Comparison of ENCODE assay signal across 32 cellular contexts in the genomic region with DNA sequence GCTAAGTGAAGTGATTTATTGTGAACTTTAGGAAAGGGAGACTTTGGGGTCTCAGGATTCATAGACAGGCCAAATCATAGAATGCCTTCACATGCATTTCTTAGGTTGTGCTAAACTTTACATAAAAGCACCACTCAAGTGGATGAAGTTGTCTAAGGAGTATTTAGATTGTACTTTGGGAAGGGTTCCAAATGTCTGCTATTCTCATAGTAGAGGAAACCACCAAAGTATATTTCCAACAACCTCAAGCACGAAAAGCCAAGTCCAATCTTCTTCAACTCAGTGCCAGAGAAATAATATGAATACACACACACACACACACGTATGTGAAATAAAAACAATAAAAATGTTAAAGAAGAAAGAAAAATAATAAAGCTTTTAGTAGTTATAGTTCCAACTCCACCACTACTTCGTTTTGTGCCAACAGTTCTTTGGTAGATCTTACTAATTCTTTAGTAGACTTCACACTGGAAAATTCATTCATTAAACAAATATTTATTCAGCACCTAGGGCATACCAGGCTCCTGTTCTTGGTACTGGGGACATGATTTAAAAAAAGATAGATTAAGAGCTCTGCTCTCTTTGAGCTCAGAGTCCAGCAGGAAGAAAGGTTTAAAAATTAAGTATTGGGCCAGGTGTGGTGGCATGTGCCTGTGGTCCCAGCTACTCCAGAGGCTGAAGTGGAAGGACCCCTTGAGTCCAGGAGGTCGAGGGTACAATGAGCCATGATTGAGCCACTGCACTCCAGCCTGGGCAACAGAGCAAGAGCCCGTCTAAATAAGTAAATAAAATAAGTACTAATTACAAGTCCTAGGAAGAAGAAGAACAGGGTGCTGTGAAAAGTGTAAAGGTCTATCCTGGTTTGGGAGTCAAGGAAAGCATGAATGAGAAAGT. TPM values are rescaled to one million over a fixed set of nuclear protein-coding genes. Genes with fewer than 3 reads are reported as not detected.
DNase-seq lines count a peak whose midpoint lies in the region; FAIRE-seq and TF ChIP-seq lines count a peak whose summit lies in the region.
"Had no signal": no experiment of that assay in that cellular context is flagged by ENCODE, and none has a peak within 500 bp of the region (broad histone marks: within the 10 kb centered on the region; RNA-seq: fewer than 3 reads in every experiment).

No MANE protein-coding gene starts in this region.

- H2BK5ac ChIP-seq in mesenchymal stem cell (ENCODE audit: low read depth, low read length, poor library complexity, severe bottlenecking): no peak overlapping the region

- H3K27ac Mint-ChIP-seq in astrocyte (ENCODE audit: unreplicated experiment): no peak overlapping the region
- no peak overlapping the region for H3K27ac Mint-ChIP-seq in progenitor cell of endocrine pancreas
- H3K27ac Mint-ChIP-seq: activated B cell treated with CpG ODN at 0.5 μM for 24 hours; activated naive CD8-positive, alpha-beta T cell treated with anti-CD3 and anti-CD28 coated beads for 36 hours; activated T-cell treated with anti-CD3 and anti-CD28 coated beads, Interleukin-2, amount 50 U/mL, for 24 hours; T-helper 1 cell treated with Interleukin-12 subunit alpha and Interleukin-12 subunit beta and Interleukin-4 antibody, amounts not matched to agents 30 μg/mL and 1 μg/mL, for 36 hours had no signal

- peaks cover 6% of the 10 kb centered on the region for H3K9me3 Mint-ChIP-seq in astrocyte (ENCODE audit: unreplicated experiment)
- peaks cover 24% of the 10 kb centered on the region for H3K9me3 Mint-ChIP-seq in progenitor cell of endocrine pancreas (ENCODE audit: low read depth)
- H3K9me3 Mint-ChIP-seq: activated B cell treated with CpG ODN at 0.5 μM for 24 hours; activated naive CD8-positive, alpha-beta T cell treated with anti-CD3 and anti-CD28 coated beads for 36 hours; activated T-cell treated with anti-CD3 and anti-CD28 coated beads, Interleukin-2, amount 50 U/mL, for 24 hours; central memory CD8-positive, alpha-beta T cell; T-helper 1 cell treated with Interleukin-12 subunit alpha and Interleukin-12 subunit beta and Interleukin-4 antibody, amounts not matched to agents 30 μg/mL and 1 μg/mL, for 36 hours had no signal

- H4K91ac ChIP-seq in mesenchymal stem cell (ENCODE audit: low read length): no peak overlapping the region

- WGBS in mesenchymal stem cell: 83% methylated on average over 2 of the region's 5 CpGs
- 46 to 72% methylated on average over 5 of the region's 5 CpGs for WGBS in sigmoid colon, 2 donors

- TF ChIP-seq EP300 in sigmoid colon (IDR thresholded peaks at IDR 0.05): no peak

- H3K4me3 ChIP-seq in astrocyte (ENCODE audit: insufficient read depth, low read depth, low read length): no peak overlapping the region
- no peak overlapping the region for H3K4me3 ChIP-seq in fibroblast of the aortic adventitia (ENCODE audit: low read depth, low read length)
- no peak overlapping the region for H3K4me3 ChIP-seq in mesenchymal stem cell (ENCODE audit: insufficient read depth in 1 of 2, low read depth in 1 of 2, low read length in 2 of 2)
- no peak overlapping the region for H3K4me3 ChIP-seq in sigmoid colon
- H3K4me3 ChIP-seq: gastroesophageal sphincter, K562, PC-9, psoas muscle, transverse colon had no signal

- no peaks in the 10 kb centered on the region for H3K27me3 Mint-ChIP-seq in astrocyte (ENCODE audit: low read depth, unreplicated experiment)
- no peaks in the 10 kb centered on the region for H3K27me3 Mint-ChIP-seq in progenitor cell of endocrine pancreas

- H2AFZ ChIP-seq in astrocyte (ENCODE audit: low read depth, low read length) (no peak overlapping the region), mesenchymal stem cell (ENCODE audit: low read depth, low read length) (no peak overlapping the region)
- H2AFZ ChIP-seq: PC-9 had no signal

- H3K27ac ChIP-seq in astrocyte (ENCODE audit: low read depth, low read length) (no peak overlapping the region), mesenchymal stem cell (ENCODE audit: low read length, poor library complexity, severe bottlenecking) (no peak overlapping the region), sigmoid colon (no peak overlapping the region)
- H3K27ac ChIP-seq: gastroesophageal sphincter, neutrophil, PC-9, psoas muscle, transverse colon had no signal

- no peak overlapping the region for H3K4ac ChIP-seq in mesenchymal stem cell (ENCODE audit: low read depth in 1 of 2, low read length in 2 of 2)

- DNase-seq in astrocyte (ENCODE audit: low read depth): peak; percentile 83
- peak; percentile 53 for DNase-seq in fibroblast of the aortic adventitia (ENCODE audit: low read depth)
- peak; percentile 17 for DNase-seq in mesenchymal stem cell
- DNase-seq in progenitor cell of endocrine pancreas (ENCODE audit: low spot score, unreplicated experiment): no peak
- no peak for DNase-seq in NCI-H187 treated with DMSO at 0.1 percent for 48 hours (lab: John Stamatoyannopoulos, UW)
- no peak for DNase-seq in RKO (ENCODE audit: low spot score)
- no peak for DNase-seq in sigmoid colon
- DNase-seq: activated B cell treated with CpG ODN at 0.5 μM for 24 hours; activated CD4-positive, alpha-beta T cell treated with anti-CD3 and anti-CD28 coated beads, Interleukin-2, amount 50 U/mL, for 1 hour; activated gamma-delta T cell; activated naive CD8-positive, alpha-beta T cell treated with anti-CD3 and anti-CD28 coated beads for 36 hours; activated T-cell treated with anti-CD3 and anti-CD28 coated beads, Interleukin-2, amount 50 U/mL, for 24 hours; aorta; C1 segment of cervical spinal cord; dermis blood vessel endothelial cell; hypothalamus; left colon; NCI-H1105; NCI-H2029; NCI-H345; NCI-H69; PC-9; psoas muscle; SK-N-SH; stimulated activated CD4-positive, alpha-beta T cell treated with anti-CD3 and anti-CD28 coated beads, Interleukin-4, amount 100 ng/mL, for 24 hours; transverse colon had no signal

- no peak overlapping the region for H3K18ac ChIP-seq in mesenchymal stem cell (ENCODE audit: low read depth in 1 of 2, low read length in 2 of 2)

- no peaks in the 10 kb centered on the region for H3K36me3 Mint-ChIP-seq in astrocyte (ENCODE audit: low read depth, unreplicated experiment)
- peaks cover 1% of the 10 kb centered on the region for H3K36me3 Mint-ChIP-seq in progenitor cell of endocrine pancreas (ENCODE audit: insufficient read depth)
- H3K36me3 Mint-ChIP-seq: activated naive CD8-positive, alpha-beta T cell treated with anti-CD3 and anti-CD28 coated beads for 36 hours had no signal

- H4K8ac ChIP-seq in mesenchymal stem cell (ENCODE audit: low read length): no peak overlapping the region

- no peak for TF ChIP-seq CTCF in astrocyte (IDR thresholded peaks at IDR 0.05; ENCODE audit: insufficient read depth, low read depth, low read length)
- TF ChIP-seq CTCF in fibroblast of the aortic adventitia (IDR thresholded peaks at IDR 0.05; ENCODE audit: insufficient read depth, low read length): no peak
- TF ChIP-seq CTCF in progenitor cell of endocrine pancreas (IDR thresholded peaks at IDR 0.05; ENCODE audit: unreplicated experiment): no peak
- TF ChIP-seq CTCF in sigmoid colon (IDR thresholded peaks at IDR 0.05): no peak

- no peaks in the 10 kb centered on the region for H3K79me1 ChIP-seq in mesenchymal stem cell (replicated peaks; ENCODE audit: low read length, poor library complexity, severe bottlenecking)

- no peak overlapping the region for H2BK15ac ChIP-seq in mesenchymal stem cell (ENCODE audit: low read depth, poor library complexity, severe bottlenecking)

- H3K4me1 ChIP-seq in astrocyte (ENCODE audit: insufficient read depth, low read length) (peaks cover 37% of the 10 kb centered on the region), mesenchymal stem cell (ENCODE audit: control insufficient read depth, insufficient read depth, low read depth, low read length) (no peaks in the 10 kb centered on the region), sigmoid colon (no peaks in the 10 kb centered on the region)
- H3K4me1 ChIP-seq: gastroesophageal sphincter, psoas muscle had no signal

- H3K4me2 ChIP-seq in astrocyte (ENCODE audit: low read length) (no peak overlapping the region), mesenchymal stem cell (ENCODE audit: low read length, poor library complexity, severe bottlenecking) (no peak overlapping the region)
- H3K4me2 ChIP-seq: PC-9, SK-N-SH had no signal

- H3K9ac ChIP-seq in astrocyte (ENCODE audit: low read length): no peak overlapping the region
- H3K9ac ChIP-seq in mesenchymal stem cell (ENCODE audit: low read length): no peak overlapping the region
- H3K9ac ChIP-seq: SK-N-SH had no signal

- no peak overlapping the region for H2BK120ac ChIP-seq in mesenchymal stem cell (ENCODE audit: low read depth, low read length)

- no peaks in the 10 kb centered on the region for H3K27me3 ChIP-seq in astrocyte (ENCODE audit: insufficient read depth, low read length)
- H3K27me3 ChIP-seq in mesenchymal stem cell (ENCODE audit: control insufficient read depth in 1 of 2, insufficient read depth in 1 of 2, low read length in 2 of 2): no peaks in the 10 kb centered on the region
- H3K27me3 ChIP-seq in sigmoid colon: no peaks in the 10 kb centered on the region
- H3K27me3 ChIP-seq: gastroesophageal sphincter, neutrophil, transverse colon had no signal

- TF ChIP-seq POLR2A in sigmoid colon (IDR thresholded peaks at IDR 0.05): no peak

- H3K36me3 ChIP-seq in astrocyte (ENCODE audit: insufficient read depth, low read length): no peaks in the 10 kb centered on the region
- no peaks in the 10 kb centered on the region for H3K36me3 ChIP-seq in mesenchymal stem cell (ENCODE audit: control insufficient read depth in 1 of 2, insufficient read depth in 2 of 2, low read depth in 1 of 2, low read length in 2 of 2)
- H3K36me3 ChIP-seq in sigmoid colon: no peaks in the 10 kb centered on the region
- H3K36me3 ChIP-seq: gastroesophageal sphincter, neutrophil, transverse colon had no signal

- H3K4me3 Mint-ChIP-seq in astrocyte (ENCODE audit: unreplicated experiment) (no peak overlapping the region), progenitor cell of endocrine pancreas (ENCODE audit: low read depth) (no peak overlapping the region)
- H3K4me3 Mint-ChIP-seq: activated B cell treated with CpG ODN at 0.5 μM for 24 hours; activated naive CD8-positive, alpha-beta T cell treated with anti-CD3 and anti-CD28 coated beads for 36 hours; activated T-cell treated with anti-CD3 and anti-CD28 coated beads, Interleukin-2, amount 50 U/mL, for 24 hours; central memory CD8-positive, alpha-beta T cell; T-helper 1 cell treated with Interleukin-12 subunit alpha and Interleukin-12 subunit beta and Interleukin-4 antibody, amounts not matched to agents 30 μg/mL and 1 μg/mL, for 36 hours had no signal

- H3K23ac ChIP-seq in mesenchymal stem cell (ENCODE audit: low read length in 2 of 2): no peak overlapping the region

- intact Hi-C loops in sigmoid colon (cut with DNase I): no loop called here

- FAIRE-seq in astrocyte (lab: Jason Lieb, UNC): no peak
- FAIRE-seq: G401.6, K562 had no signal

- no peaks in the 10 kb centered on the region for H4K20me1 ChIP-seq in astrocyte (ENCODE audit: insufficient read depth, low read length)

- no peak overlapping the region for H3K14ac ChIP-seq in mesenchymal stem cell (ENCODE audit: low read length in 2 of 2)

- H3K4me1 Mint-ChIP-seq in astrocyte (ENCODE audit: low read depth, unreplicated experiment) (peaks cover 32% of the 10 kb centered on the region), progenitor cell of endocrine pancreas (ENCODE audit: low read depth) (peaks cover 31% of the 10 kb centered on the region)
- H3K4me1 Mint-ChIP-seq: activated B cell treated with CpG ODN at 0.5 μM for 24 hours; activated naive CD8-positive, alpha-beta T cell treated with anti-CD3 and anti-CD28 coated beads for 36 hours; central memory CD8-positive, alpha-beta T cell had no signal

- no peaks in the 10 kb centered on the region for H3K79me2 ChIP-seq in astrocyte (ENCODE audit: insufficient read depth, low read length)

- H3K9me3 ChIP-seq in astrocyte (ENCODE audit: insufficient read depth, low read depth, low read length) (no peaks in the 10 kb centered on the region), mesenchymal stem cell (ENCODE audit: control insufficient read depth, low read length) (no peaks in the 10 kb centered on the region), sigmoid colon (no peaks in the 10 kb centered on the region)
- H3K9me3 ChIP-seq: gastroesophageal sphincter, neutrophil, psoas muscle, SK-N-SH, transverse colon had no signal

- H2BK12ac ChIP-seq in mesenchymal stem cell (ENCODE audit: low read length in 2 of 2): no peak overlapping the region

- H2AK5ac ChIP-seq in mesenchymal stem cell (ENCODE audit: low read length, severe bottlenecking): no peak overlapping the region

RNA-seq across cellular contexts. Expression of gene ENC1, which starts 41.5 kb away (rescaled TPM):
- total RNA-seq in astrocyte: 363 and 389 TPM in 2 replicates
- total RNA-seq in fibroblast of the aortic adventitia (ENCODE audit: low replicate concordance): 9.2 and 21.0 TPM in 2 replicates
- 30.1 TPM for polyA plus RNA-seq in mesenchymal stem cell (2013, experiment 1 of 2)
- polyA plus RNA-seq in mesenchymal stem cell (2013, experiment 2 of 2): 30.2 TPM
- 71.7 and 78.7 TPM in 2 replicates for total RNA-seq in progenitor cell of endocrine pancreas
- 10 to 100 TPM in 2 of 4 donors, 1 to 10 TPM in 2; 3.9 to 19.9 (median 8.3) TPM for total RNA-seq in sigmoid colon
- 10 to 100 TPM in 1 of 3 donors, 1 to 10 TPM in 2; 3.6 to 13.0 (median 4.4) TPM for polyA plus RNA-seq in sigmoid colon

Comparison
In these comparisons a context has a peak if more than half of its experiments do, and no peak if none do; other contexts are left out.
1. DNase-seq: peak in astrocyte (single experiment), fibroblast of the aortic adventitia (single experiment) and mesenchymal stem cell (single experiment); none in progenitor cell of endocrine pancreas (single experiment), NCI-H187 treated with DMSO at 0.1 percent for 48 hours (single experiment), RKO (single experiment) and sigmoid colon (single experiment).